1 cellular context compared by ENCODE assay signal in genomic region chr19:3404324-3405260, GRCh38.
TF ChIP-seq lines count a peak whose summit lies in the region.

No MANE protein-coding gene starts in this region.

TF ChIP-seq in K562, 482 proteins besides CTCF, POLR2A, EP300 and RAD21 (continued from another document):
- no peak for TF ChIP-seq CBX8 (IDR thresholded peaks at IDR 0.05; ENCODE audit: borderline replicate concordance, extremely low read depth, low read depth, low read length, poor library complexity, severe bottlenecking)
- TF ChIP-seq RBM22 (IDR thresholded peaks at IDR 0.05; ENCODE audit: low read depth, low read length, poor library complexity, severe bottlenecking): peak; percentile 88
- TF ChIP-seq ZNF232 (CRISPR knock-in tag; IDR thresholded peaks at IDR 0.05): no peak
- TF ChIP-seq HNRNPL (IDR thresholded peaks at IDR 0.05; ENCODE audit: low read depth, low read length): peak; percentile 63; the same call in 1 of the 2 replicates
- TF ChIP-seq YY1 (IDR thresholded peaks at IDR 0.05; ENCODE audit: borderline replicate concordance in 1 of 3, control insufficient read depth in 1 of 3, extremely low read depth in 1 of 3, insufficient read depth in 3 of 3, insufficient read length in 1 of 3, insufficient replicate concordance in 2 of 3, low read depth in 1 of 3, low read length in 2 of 3): peak; percentile 55 to 88 (median 70)
- no peak for TF ChIP-seq FOXK1 (CRISPR knock-in tag; IDR thresholded peaks at IDR 0.05; ENCODE audit: borderline replicate concordance)
- TF ChIP-seq CBX2 (IDR thresholded peaks at IDR 0.05; ENCODE audit: insufficient read depth, low read length, poor library complexity, severe bottlenecking): no peak
- TF ChIP-seq THAP7 (CRISPR knock-in tag; IDR thresholded peaks at IDR 0.05): no peak
- TF ChIP-seq PCBP1 (IDR thresholded peaks at IDR 0.05; ENCODE audit: low read depth, low read length, poor library complexity, severe bottlenecking): peak; percentile 55
- no peak for TF ChIP-seq ELF4 (CRISPR knock-in tag; IDR thresholded peaks at IDR 0.05)
- TF ChIP-seq CREB3 (tag; conservative IDR thresholded peaks at IDR 0.05; ENCODE audit: low read depth): no peak
- peak; percentile 35; the same call in 1 of the 2 replicates for TF ChIP-seq ATF3 (IDR thresholded peaks at IDR 0.05)
- no peak for TF ChIP-seq ATF3 (CRISPR knock-in tag; conservative IDR thresholded peaks at IDR 0.05)
- TF ChIP-seq ZNF212 (CRISPR knock-in tag; IDR thresholded peaks at IDR 0.05): no peak
- TF ChIP-seq ZFX (CRISPR knock-in tag; IDR thresholded peaks at IDR 0.05): no peak
- no peak for TF ChIP-seq PHF20 (IDR thresholded peaks at IDR 0.05; ENCODE audit: partially characterized antibody)
- TF ChIP-seq DIDO1 (tag; IDR thresholded peaks at IDR 0.05; ENCODE audit: low read depth): no peak
- no peak for TF ChIP-seq KDM5B (IDR thresholded peaks at IDR 0.05; ENCODE audit: insufficient replicate concordance, low read depth, low read length)
- TF ChIP-seq POLR2AphosphoS5 (IDR thresholded peaks at IDR 0.05; ENCODE audit: control insufficient read depth, insufficient read depth, low read depth, low read length): 0 out of 2 replicates have a peak, but pooled peaks have one; percentile 1
- peak; percentile 1; the same call in 1 of the 2 replicates for TF ChIP-seq ZBTB7A (IDR thresholded peaks at IDR 0.05; ENCODE audit: borderline replicate concordance, control insufficient read depth, low read depth, low read length)
TF ChIP-seq in K562: peak in this region for 8.
